8 cellular contexts compared by ENCODE assay signal in the genomic region with DNA sequence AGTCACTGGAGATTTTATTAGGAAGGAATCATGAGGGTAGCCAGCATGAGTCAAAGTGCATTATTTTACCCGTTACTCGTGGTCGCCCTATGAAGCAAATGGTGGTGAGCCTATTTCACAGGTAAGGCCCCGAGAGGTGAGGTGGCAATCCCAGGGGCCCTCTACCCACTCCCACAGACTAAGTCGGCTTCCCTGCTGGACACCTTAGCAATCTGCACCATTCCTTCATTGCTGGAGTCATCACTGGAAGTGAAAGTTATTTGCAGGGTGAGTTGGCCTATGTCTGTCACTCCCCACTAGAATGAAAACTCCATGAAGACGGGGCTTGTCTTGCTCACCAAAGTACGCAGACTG. TPM values are rescaled to one million over a fixed set of nuclear protein-coding genes. Genes with fewer than 3 reads are reported as not detected.
DNase-seq lines count a peak whose midpoint lies in the region; ATAC-seq and TF ChIP-seq lines count a peak whose summit lies in the region.

No MANE protein-coding gene starts in this region.

- no peak overlapping the region for H4K91ac ChIP-seq in neuronal stem cell (ENCODE audit: low read depth, low read length, poor library complexity)

- no peaks in the 10 kb centered on the region for H3K36me3 ChIP-seq in neuronal stem cell (replicated peaks in 1 of 2; ENCODE audit: control insufficient read depth in 2 of 2, insufficient read depth in 2 of 2, low read length in 2 of 2)
- H3K36me3 ChIP-seq in naive thymus-derived CD4-positive, alpha-beta T cell (ENCODE audit: control insufficient read depth in 2 of 3, insufficient read depth in 3 of 3, low read length in 3 of 3) = no peaks in the 10 kb centered on the region

- H3K79me1 ChIP-seq in neuronal stem cell (ENCODE audit: low read depth, low read length) = no peaks in the 10 kb centered on the region

- H2BK15ac ChIP-seq in neuronal stem cell (ENCODE audit: low read length) = no peak overlapping the region

- H3K14ac ChIP-seq in neuronal stem cell (ENCODE audit: low read length) = no peak overlapping the region

- peak overlapping the region; percentile 11 for H2AK5ac ChIP-seq in neuronal stem cell (ENCODE audit: low read depth, low read length)

- H3K4me3 Mint-ChIP-seq in MCF 10A (ENCODE audit: unreplicated experiment) = no peak overlapping the region
- H3K4me3 Mint-ChIP-seq in naive thymus-derived CD4-positive, alpha-beta T cell = no peak overlapping the region

- no peaks in the 10 kb centered on the region for H3K36me3 Mint-ChIP-seq in MCF 10A (ENCODE audit: insufficient read depth, unreplicated experiment)
- H3K36me3 Mint-ChIP-seq in naive thymus-derived CD4-positive, alpha-beta T cell = peaks cover 0 to 6% (median 0%) of the 10 kb centered on the region in 5 donors

- no peak overlapping the region for H3K4me3 ChIP-seq in neuronal stem cell (ENCODE audit: low read length in 2 of 2)
- no peak overlapping the region for H3K4me3 ChIP-seq in naive thymus-derived CD4-positive, alpha-beta T cell (ENCODE audit: low read length)

- CTCF ChIA-PET in MCF 10A (lab: Yijun Ruan, JAX) = interaction anchor here (1.0 kb wide), 1 partner anchor 17 kb away, joined by 3 read pairs; no protein-coding TSS in a partner anchor
- CTCF ChIA-PET in naive thymus-derived CD4-positive, alpha-beta T cell (lab: Charles Lee) = no interaction called here

- H3K9ac ChIP-seq in neuronal stem cell (ENCODE audit: low read depth, low read length, poor library complexity) = no peak overlapping the region

- peak overlapping the region; percentile 52 for H3K27ac Mint-ChIP-seq in MCF 10A (ENCODE audit: low read depth, unreplicated experiment)
- H3K27ac Mint-ChIP-seq in naive thymus-derived CD4-positive, alpha-beta T cell = peak overlapping the region in 1 of 9 donors; percentile 90

- peaks cover 29% of the 10 kb centered on the region for H3K4me1 Mint-ChIP-seq in MCF 10A (ENCODE audit: insufficient read depth, unreplicated experiment)
- peaks cover 0 to 38% (median 6%) of the 10 kb centered on the region in 7 donors for H3K4me1 Mint-ChIP-seq in naive thymus-derived CD4-positive, alpha-beta T cell

- H2AFZ ChIP-seq in neuronal stem cell (ENCODE audit: low read length) = peak overlapping the region; percentile 83

- H4K8ac ChIP-seq in neuronal stem cell (ENCODE audit: low read depth, low read length) = no peak overlapping the region

- H2BK5ac ChIP-seq in neuronal stem cell (ENCODE audit: low read length) = no peak overlapping the region

- peaks cover 16 to 19% of the 10 kb centered on the region in 2 donors for H3K4me1 ChIP-seq in neuronal stem cell (ENCODE audit: control insufficient read depth in 2 of 2, insufficient read depth in 1 of 2, low read depth in 1 of 2, low read length in 2 of 2)
- peaks cover 0 to 10% of the 10 kb centered on the region in 2 donors for H3K4me1 ChIP-seq in naive thymus-derived CD4-positive, alpha-beta T cell (ENCODE audit: control insufficient read depth in 2 of 2, insufficient read depth in 2 of 2, low read length in 2 of 2)

- H3K18ac ChIP-seq in neuronal stem cell (ENCODE audit: low read length) = no peak overlapping the region

- no TSS peak for BruUV-seq in MCF 10A (replicated peaks; lab: Mats Ljungman, UMichigan)

- peaks cover 0 to 5% of the 10 kb centered on the region in 2 donors for H3K9me3 ChIP-seq in neuronal stem cell (replicated peaks in 1 of 2; ENCODE audit: control insufficient read depth in 2 of 2, insufficient read depth in 1 of 2, low read depth in 1 of 2, low read length in 2 of 2)
- H3K9me3 ChIP-seq in naive thymus-derived CD4-positive, alpha-beta T cell (ENCODE audit: control insufficient read depth in 2 of 3, low read length in 3 of 3) = no peaks in the 10 kb centered on the region

- H3K27ac ChIP-seq in neuronal stem cell (replicated peaks; ENCODE audit: low read length) = no peak overlapping the region
- no peak overlapping the region for H3K27ac ChIP-seq in naive thymus-derived CD4-positive, alpha-beta T cell (ENCODE audit: low read depth, low read length)

- no CpG with 5 or more reads among the region's 7 CpGs for WGBS in neuronal stem cell (ENCODE audit: extremely low coverage in 2 of 2, insufficient read length in 2 of 2, insufficient replicate concordance in 1 of 2), 2 donors

- H2BK12ac ChIP-seq in neuronal stem cell (ENCODE audit: low read length) = no peak overlapping the region

- H3K23ac ChIP-seq in neuronal stem cell (ENCODE audit: low read depth, low read length, poor library complexity) = no peak overlapping the region

- no peaks in the 10 kb centered on the region for H3K27me3 ChIP-seq in neuronal stem cell (ENCODE audit: control insufficient read depth in 3 of 3, insufficient read depth in 3 of 3, low read depth in 1 of 3, low read length in 3 of 3)
- H3K27me3 ChIP-seq in naive thymus-derived CD4-positive, alpha-beta T cell (ENCODE audit: control insufficient read depth in 2 of 2, insufficient read depth in 2 of 2, low read length in 2 of 2) = no peaks in the 10 kb centered on the region

- H3K4me2 ChIP-seq in neuronal stem cell (ENCODE audit: insufficient read depth, low read length, poor library complexity, severe bottlenecking) = no peak overlapping the region

- intact Hi-C loops in MCF 10A (cut with micrococcal nuclease) = no loop called here
- intact Hi-C loops in naive thymus-derived CD4-positive, alpha-beta T cell (cut with micrococcal nuclease) = loop anchor here in 1 of 2 donors (5.0 kb wide), 1 partner anchor 34 kb away; no protein-coding TSS in a partner anchor

- no peak for ATAC-seq in GM21526 (IDR thresholded peaks at IDR 0.05; ENCODE audit: low FRiP score, unreplicated experiment)
- no peak for ATAC-seq in naive thymus-derived CD4-positive, alpha-beta T cell

- DNase-seq in stimulated activated CD4-positive, alpha-beta T cell treated with anti-CD3 and anti-CD28 coated beads, Interleukin-12 subunit alpha, Interleukin-12 subunit beta, amount 100 ng/mL, for 48 hours (ENCODE audit: low read depth in 2 of 3, low spot score in 1 of 3) = peak in 2 of 3 donors; percentile 53 to 54
- no peak for DNase-seq in stimulated activated CD4-positive, alpha-beta T cell treated with anti-CD3 and anti-CD28 coated beads, Interleukin-4, amount 100 ng/mL, for 1 hour
- no peak for DNase-seq in MCF 10A (ENCODE audit: unreplicated experiment)
- DNase-seq in neuronal stem cell (ENCODE audit: low spot score) = no peak
- DNase-seq in cerebellar nuclear complex (lab: John Stamatoyannopoulos, UW) = no peak
- no peak for DNase-seq in NCI-H524 (lab: John Stamatoyannopoulos, UW)
- no peak for DNase-seq in naive thymus-derived CD4-positive, alpha-beta T cell

- no peak for TF ChIP-seq CTCF in MCF 10A (IDR thresholded peaks at IDR 0.05; ENCODE audit: unreplicated experiment)

- POLR2A ChIA-PET in MCF 10A (lab: Yijun Ruan, JAX) = interaction anchor here (1.2 to 13.9 kb wide), 5 partner anchors 19 to 473 kb away, joined by 3 to 406 read pairs (median 5); partner anchors contain the start of gene IRF2BP2
- POLR2A ChIA-PET in naive thymus-derived CD4-positive, alpha-beta T cell (lab: Charles Lee) = interaction anchor here (0.6 kb wide), 1 partner anchor 479 kb away, joined by 3 read pairs; no protein-coding TSS in a partner anchor

- H3K27me3 Mint-ChIP-seq in MCF 10A (ENCODE audit: insufficient read depth, unreplicated experiment) = no peaks in the 10 kb centered on the region
- H3K27me3 Mint-ChIP-seq in naive thymus-derived CD4-positive, alpha-beta T cell = no peaks in the 10 kb centered on the region

- no peak overlapping the region for H2BK120ac ChIP-seq in neuronal stem cell (ENCODE audit: low read depth, low read length)

- H3K4ac ChIP-seq in neuronal stem cell (ENCODE audit: low read length) = no peak overlapping the region

- H3K9me3 Mint-ChIP-seq in MCF 10A (ENCODE audit: unreplicated experiment) = no peaks in the 10 kb centered on the region
- H3K9me3 Mint-ChIP-seq in naive thymus-derived CD4-positive, alpha-beta T cell = peaks cover 0 to 2% (median 0%) of the 10 kb centered on the region in 11 donors

RNA-seq across cellular contexts. Expression of gene TOMM20, which starts 52.7 kb away (rescaled TPM):
- total RNA-seq in MCF 10A (2022) = 309 and 339 TPM in 2 replicates
- 152 TPM for polyA plus RNA-seq in neuronal stem cell (2013, experiment 1 of 2)
- 156 TPM for polyA plus RNA-seq in neuronal stem cell (2013, experiment 2 of 2)
- total RNA-seq in naive thymus-derived CD4-positive, alpha-beta T cell = 100 to 1,000 TPM in 3 of 5 experiments, 10 to 100 TPM in 2; 88.0 to 124 (median 100) TPM
- 10 to 100 TPM; 53.2 to 67.3 TPM for polyA plus RNA-seq in naive thymus-derived CD4-positive, alpha-beta T cell

Comparison
In these comparisons a context has a peak if more than half of its experiments do, and no peak if none do; other contexts are left out.
1. DNase-seq: peak in stimulated activated CD4-positive, alpha-beta T cell treated with anti-CD3 and anti-CD28 coated beads, Interleukin-12 subunit alpha, Interleukin-12 subunit beta, amount 100 ng/mL, for 48 hours (2 of 3); none in stimulated activated CD4-positive, alpha-beta T cell treated with anti-CD3 and anti-CD28 coated beads, Interleukin-4, amount 100 ng/mL, for 1 hour (single experiment), MCF 10A (single experiment), neuronal stem cell (single experiment), cerebellar nuclear complex (0 of 2), NCI-H524 (0 of 2) and naive thymus-derived CD4-positive, alpha-beta T cell (0 of 9).